ENCODE assay signal across 28 cellular contexts in genomic region chr4:161010227-161010626, GRCh38.
"Had no signal": no experiment of that assay in that cellular context is flagged by ENCODE, and none has a peak within 500 bp of the region (broad histone marks: within the 10 kb centered on the region; RNA-seq: fewer than 3 reads in every experiment).

No MANE protein-coding gene starts in this region.

- H3K9me3 Mint-ChIP-seq: nephron progenitor cell, neural progenitor cell had no signal

- H3K4me1 ChIP-seq: lower lobe of right lung, neural progenitor cell, psoas muscle, right atrium auricular region, right lobe of liver, stomach, testis, thyroid gland, transverse colon, upper lobe of left lung, vagina had no signal

- H3K4me1 Mint-ChIP-seq: naive B cell; natural killer cell; nephron progenitor cell; stimulated activated naive B cell treated with anti-CD40 and anti-IgM and Interleukin-4, amounts not matched to agents 10 μg/mL and 1 μg/mL and 100 μg/mL, for 72 hours had no signal

- H3K4me2 ChIP-seq: neural progenitor cell had no signal

- DNase-seq: hippocampal formation; kidney glomerular epithelial cell; left cardiac atrium; lower lobe of right lung; mammary epithelial cell; mesenchymal stem cell; naive B cell; natural killer cell; nephron progenitor cell; ovary; psoas muscle; right lobe of liver; stimulated activated CD4-positive, alpha-beta T cell treated with anti-CD3 and anti-CD28 coated beads, Interleukin-12 subunit alpha, Interleukin-12 subunit beta, amount 100 ng/mL, for 4 hours; stimulated activated CD4-positive, alpha-beta T cell treated with anti-CD3 and anti-CD28 coated beads, Interleukin-15, amount 100 ng/mL, for 24 hours; stimulated activated CD4-positive, alpha-beta T cell treated with anti-CD3 and anti-CD28 coated beads, Interleukin-2, amount 100 ng/mL, for 24 hours; stimulated activated CD4-positive, alpha-beta T cell treated with anti-CD3 and anti-CD28 coated beads, Interleukin-4, amount 100 ng/mL, for 1 hour; stimulated activated naive B cell treated with anti-CD40 and anti-IgM and Interleukin-4, amounts not matched to agents 10 μg/mL and 1 μg/mL and 100 μg/mL, for 72 hours; stimulated activated naive CD8-positive, alpha-beta T cell treated with anti-CD3 and anti-CD28 coated beads, Interleukin-15, Interleukin-2, amounts not matched to agents 100 U/mL and 50 U/mL, for 24 hours; stomach; testis; thyroid gland; transverse colon; upper lobe of left lung had no signal

- H3K27ac Mint-ChIP-seq: naive B cell; natural killer cell; nephron progenitor cell; neural progenitor cell; stimulated activated naive B cell treated with anti-CD40 and anti-IgM and Interleukin-4, amounts not matched to agents 10 μg/mL and 1 μg/mL and 100 μg/mL, for 72 hours had no signal

- H3K4me3 ChIP-seq: lower lobe of right lung, neural progenitor cell, ovary, psoas muscle, right atrium auricular region, right lobe of liver, skin epidermis, stomach, testis, thyroid gland, transverse colon, upper lobe of left lung, vagina had no signal

- H3K9ac ChIP-seq: neural progenitor cell had no signal

- H3K27me3 ChIP-seq: neural progenitor cell, ovary, right atrium auricular region, right lobe of liver, stomach, testis, thyroid gland, transverse colon, upper lobe of left lung, vagina had no signal

- H3K36me3 Mint-ChIP-seq: naive B cell; natural killer cell; neural progenitor cell; stimulated activated naive B cell treated with anti-CD40 and anti-IgM and Interleukin-4, amounts not matched to agents 10 μg/mL and 1 μg/mL and 100 μg/mL, for 72 hours had no signal

- H3K27ac ChIP-seq: lower lobe of right lung, neural progenitor cell, ovary, psoas muscle, right atrium auricular region, right lobe of liver, skin epidermis, stomach, testis, thyroid gland, transverse colon, upper lobe of left lung, vagina had no signal

- H2AFZ ChIP-seq: neural progenitor cell had no signal

- ATAC-seq: left cardiac atrium; left lobe of liver; lower lobe of right lung; natural killer cell; psoas muscle; right lobe of liver; stimulated activated naive B cell treated with anti-CD40 and anti-IgM and Interleukin-4, amounts not matched to agents 10 μg/mL and 1 μg/mL and 100 μg/mL, for 72 hours; stimulated activated naive CD8-positive, alpha-beta T cell treated with anti-CD3 and anti-CD28 coated beads, Interleukin-15, Interleukin-2, amounts not matched to agents 100 U/mL and 50 U/mL, for 24 hours had no signal

- H3K27me3 Mint-ChIP-seq: naive B cell; stimulated activated naive B cell treated with anti-CD40 and anti-IgM and Interleukin-4, amounts not matched to agents 10 μg/mL and 1 μg/mL and 100 μg/mL, for 72 hours had no signal

- H3K9me3 ChIP-seq: lower lobe of right lung, ovary, psoas muscle, right atrium auricular region, right lobe of liver, stomach, testis, thyroid gland, transverse colon, upper lobe of left lung, vagina had no signal

- H3K4me3 Mint-ChIP-seq: naive B cell; natural killer cell; nephron progenitor cell; neural progenitor cell; stimulated activated naive B cell treated with anti-CD40 and anti-IgM and Interleukin-4, amounts not matched to agents 10 μg/mL and 1 μg/mL and 100 μg/mL, for 72 hours had no signal

- H3K36me3 ChIP-seq: lower lobe of right lung, neural progenitor cell, ovary, right atrium auricular region, right lobe of liver, stomach, thyroid gland, transverse colon, upper lobe of left lung, vagina had no signal
